8 cellular contexts compared by ENCODE assay signal in the genomic region with DNA sequence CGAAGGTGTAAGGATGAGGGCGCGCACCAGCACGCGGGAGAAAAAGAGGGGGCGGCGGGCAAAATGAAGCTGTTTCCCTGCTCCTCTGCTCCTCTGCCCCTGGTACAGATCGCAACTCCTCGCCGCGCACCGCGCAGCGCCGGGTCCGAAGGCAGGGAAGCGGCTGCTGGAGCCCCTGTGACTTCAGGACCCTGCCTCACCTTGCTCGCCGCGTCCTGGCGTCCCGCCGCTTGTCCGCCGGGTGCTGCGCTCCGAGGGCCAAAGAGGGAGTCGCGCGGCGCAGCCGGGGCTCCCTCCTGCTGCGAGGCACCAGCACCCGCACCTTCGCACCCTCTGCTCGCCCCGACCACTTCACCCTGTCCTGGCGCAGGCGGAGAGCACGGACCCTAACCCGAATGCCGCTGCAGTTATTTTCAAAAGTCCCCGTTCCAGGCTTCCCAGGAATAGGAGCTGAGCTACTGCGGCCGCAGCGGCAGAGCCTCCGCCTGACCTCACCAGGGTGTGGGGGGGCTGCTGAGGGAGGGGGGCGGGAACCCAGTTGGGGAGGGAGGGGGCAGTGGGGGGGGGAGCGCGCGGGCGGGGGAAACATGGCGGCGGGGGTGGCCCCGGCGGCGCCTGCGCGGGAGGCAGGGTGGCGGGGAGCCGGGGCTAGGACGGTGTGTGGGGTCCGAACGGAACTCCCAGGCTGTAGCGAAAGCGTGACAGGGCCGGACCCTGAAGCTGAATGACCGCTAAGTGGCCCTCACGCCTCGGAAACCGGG. TPM values are rescaled to one million over a fixed set of nuclear protein-coding genes. Genes with fewer than 3 reads are reported as not detected.
DNase-seq lines count a peak whose midpoint lies in the region; ATAC-seq and TF ChIP-seq lines count a peak whose summit lies in the region.

KLHL13 (minus strand) TSS at position 503 of the 761 bp plus-strand sequence. CDS start 88,337 bp downstream, outside the sequence.

- peak within 1 kb of the TSS; percentile 71 for H3K4me3 Mint-ChIP-seq in endodermal cell
- peak within 1 kb of the TSS; percentile 76 to 84 for H3K4me3 Mint-ChIP-seq in stimulated activated naive B cell treated with anti-CD40 and anti-IgM and Interleukin-4, amounts not matched to agents 10 μg/mL and 1 μg/mL and 100 μg/mL, for 72 hours

- WGBS in endodermal cell (ENCODE audit: insufficient coverage in 1 of 2, insufficient read length in 1 of 2), 2 experiments = 0% methylated on average over 56 of the region's 71 CpGs; no CpG with 5 or more reads in 1 of the 2 experiments
- WGBS in lung, 2 donors = 1 to 28% methylated on average over 44 to 67 of the region's 71 CpGs

- no peak for TF ChIP-seq CTCF in endodermal cell (conservative IDR thresholded peaks at IDR 0.05)
- no peak for TF ChIP-seq CTCF in lung (IDR thresholded peaks at IDR 0.05; ENCODE audit: control extremely low read depth, extremely low read depth)

- H3K4me1 Mint-ChIP-seq in endodermal cell = peaks cover 4% of the 10 kb centered on the region
- H3K4me1 Mint-ChIP-seq in stimulated activated naive B cell treated with anti-CD40 and anti-IgM and Interleukin-4, amounts not matched to agents 10 μg/mL and 1 μg/mL and 100 μg/mL, for 72 hours = peaks cover 6 to 7% of the 10 kb centered on the region in 2 donors

- H3K27me3 Mint-ChIP-seq in endodermal cell (ENCODE audit: insufficient read depth) = peaks cover 21% of the 10 kb centered on the region
- peaks cover 7 to 24% of the 10 kb centered on the region in 2 donors for H3K27me3 Mint-ChIP-seq in stimulated activated naive B cell treated with anti-CD40 and anti-IgM and Interleukin-4, amounts not matched to agents 10 μg/mL and 1 μg/mL and 100 μg/mL, for 72 hours

- H3K36me3 Mint-ChIP-seq in endodermal cell (ENCODE audit: low read depth) = no peaks in the 10 kb centered on the region
- H3K36me3 Mint-ChIP-seq in stimulated activated naive B cell treated with anti-CD40 and anti-IgM and Interleukin-4, amounts not matched to agents 10 μg/mL and 1 μg/mL and 100 μg/mL, for 72 hours = peaks cover 0 to 3% of the 10 kb centered on the region in 2 donors

- no peak within 1 kb of the TSS for H3K27ac ChIP-seq in endodermal cell (ENCODE audit: low read depth, low read length)
- peak within 1 kb of the TSS in 1 of 2 donors; percentile 68 for H3K27ac ChIP-seq in lung (ENCODE audit: low read depth in 1 of 2, low read length in 1 of 2)

- H3K9me3 ChIP-seq in endodermal cell (ENCODE audit: control insufficient read depth, low read length) (no peaks in the 10 kb centered on the region), lung (ENCODE audit: control insufficient read depth in 2 of 2, insufficient read depth in 1 of 2, low read length in 1 of 2) (no peaks in the 10 kb centered on the region)

- DNase-seq in COLO829 (ENCODE audit: low spot score) (peak; percentile 8), H7 (peak; percentile 93), T1000 (lab: John Stamatoyannopoulos, UW) (peak; percentile 8), endodermal cell (peak; percentile 70), lung (ENCODE audit: low spot score) (no peak), RPMI8226 (no peak)
- no peak for DNase-seq in stimulated activated naive B cell treated with anti-CD40 and anti-IgM and Interleukin-4, amounts not matched to agents 10 μg/mL and 1 μg/mL and 100 μg/mL, for 72 hours

- H3K9me3 Mint-ChIP-seq in endodermal cell = peaks cover 39% of the 10 kb centered on the region
- peaks cover 0 to 4% of the 10 kb centered on the region in 2 donors for H3K9me3 Mint-ChIP-seq in stimulated activated naive B cell treated with anti-CD40 and anti-IgM and Interleukin-4, amounts not matched to agents 10 μg/mL and 1 μg/mL and 100 μg/mL, for 72 hours

- H3K27me3 ChIP-seq in H7 (ENCODE audit: control insufficient read depth, insufficient read depth, low read length) = peaks cover 20% of the 10 kb centered on the region
- peaks cover 8% of the 10 kb centered on the region for H3K27me3 ChIP-seq in endodermal cell (ENCODE audit: control insufficient read depth, insufficient read depth, low read length, poor library complexity, severe bottlenecking)
- no peaks in the 10 kb centered on the region for H3K27me3 ChIP-seq in lung (ENCODE audit: control insufficient read depth, insufficient read depth)

- H3K4me1 ChIP-seq in endodermal cell (ENCODE audit: control insufficient read depth, insufficient read depth, low read length) = no peaks in the 10 kb centered on the region
- no peaks in the 10 kb centered on the region for H3K4me1 ChIP-seq in lung (ENCODE audit: control insufficient read depth in 2 of 2, insufficient read depth in 2 of 2, low read length in 2 of 2)

- H3K4me3 ChIP-seq in H7 (ENCODE audit: insufficient read depth, low read depth, low read length) (peak within 1 kb of the TSS; percentile 65), endodermal cell (ENCODE audit: low read length) (peak within 1 kb of the TSS; percentile 71), lung (peak within 1 kb of the TSS; percentile 27)

- no peaks in the 10 kb centered on the region for H3K36me3 ChIP-seq in H7 (replicated peaks; ENCODE audit: control insufficient read depth, insufficient read depth, low read length)
- no peaks in the 10 kb centered on the region for H3K36me3 ChIP-seq in endodermal cell (ENCODE audit: control insufficient read depth, insufficient read depth, low read length)
- H3K36me3 ChIP-seq in lung (ENCODE audit: control insufficient read depth in 2 of 2, insufficient read depth in 2 of 2, low read length in 2 of 2) = no peaks in the 10 kb centered on the region

- no peak within 1 kb of the TSS for H3K27ac Mint-ChIP-seq in endodermal cell
- H3K27ac Mint-ChIP-seq in stimulated activated naive B cell treated with anti-CD40 and anti-IgM and Interleukin-4, amounts not matched to agents 10 μg/mL and 1 μg/mL and 100 μg/mL, for 72 hours = no peak within 1 kb of the TSS

- peak; percentile 65 for ATAC-seq in lung (ENCODE audit: insufficient read depth, low FRiP score)
- peak; percentile 55 to 60 for ATAC-seq in stimulated activated naive B cell treated with anti-CD40 and anti-IgM and Interleukin-4, amounts not matched to agents 10 μg/mL and 1 μg/mL and 100 μg/mL, for 72 hours (replicated peaks)
- no peak for ATAC-seq in activated CD4-positive, CD25-positive, alpha-beta regulatory T cell treated with anti-CD3 and anti-CD28 coated beads, Interleukin-2, amount 50 U/mL, for 24 hours

- peak within 1 kb of the TSS; percentile 25 for H3K9ac ChIP-seq in endodermal cell (ENCODE audit: extremely low read depth, low read length, poor library complexity, severe bottlenecking)

RNA-seq across cellular contexts. Expression of gene KLHL13, which starts in this region (rescaled TPM):
- 5.8 and 6.8 TPM in 2 replicates for total RNA-seq in H7 (2014; rRNA removed; shearing (Covaris generic))
- 10 to 100 TPM in 1 of 2 donors, 1 to 10 TPM in 1; 3.7 to 12.4 TPM for total RNA-seq in endodermal cell
- polyA plus RNA-seq in endodermal cell (2013, experiment 1 of 2) = 14.9 TPM
- polyA plus RNA-seq in endodermal cell (2013, experiment 2 of 2) = 16.5 TPM
- 1 to 10 TPM; 3.6 to 7.9 TPM for total RNA-seq in lung
- polyA plus RNA-seq in lung = 1 to 10 TPM in 1 of 2 donors, under 1 TPM in 1; 0.47 to 1.2 TPM

Comparison
In these comparisons a context has a peak if more than half of its experiments do, and no peak if none do; other contexts are left out.
1. DNase-seq: peak in COLO829 (single experiment), H7 (single experiment), T1000 (single experiment) and endodermal cell (single experiment); none in lung (single experiment), stimulated activated naive B cell treated with anti-CD40 and anti-IgM and Interleukin-4, amounts not matched to agents 10 μg/mL and 1 μg/mL and 100 μg/mL, for 72 hours (single experiment) and RPMI8226 (single experiment).
2. ATAC-seq: peak in lung (single experiment) and stimulated activated naive B cell treated with anti-CD40 and anti-IgM and Interleukin-4, amounts not matched to agents 10 μg/mL and 1 μg/mL and 100 μg/mL, for 72 hours (2 of 2); none in activated CD4-positive, CD25-positive, alpha-beta regulatory T cell treated with anti-CD3 and anti-CD28 coated beads, Interleukin-2, amount 50 U/mL, for 24 hours (0 of 2).
3. Peak in every context shown above with its lines, with median percentiles within 50 percentile points of each other: H3K4me3 ChIP-seq.